In genomic region chr2:127576433-127577207, GRCh38 we compare ENCODE assay signal across 1 cellular context.
TF ChIP-seq lines count a peak whose summit lies in the region.

No MANE protein-coding gene starts in this region.

TF ChIP-seq in H1, 55 proteins besides CTCF, POLR2A, EP300 and RAD21:
- TF ChIP-seq TBP (IDR thresholded peaks at IDR 0.05; ENCODE audit: low read depth, low read length) = peak; percentile 48; the same call in 1 of the 2 replicates
- no peak for TF ChIP-seq CTBP2 (IDR thresholded peaks at IDR 0.05; ENCODE audit: borderline replicate concordance, insufficient read depth, insufficient read length, low read length)
- TF ChIP-seq EZH2 (IDR thresholded peaks at IDR 0.05; ENCODE audit: low read depth, low read length, severe bottlenecking) = no peak
- no peak for TF ChIP-seq ATF2 (IDR thresholded peaks at IDR 0.05; ENCODE audit: low read length)
- TF ChIP-seq E2F6 (IDR thresholded peaks at IDR 0.05) = peak; percentile 36; the same call in 1 of the 2 replicates
- TF ChIP-seq SAP30 (IDR thresholded peaks at IDR 0.05; ENCODE audit: insufficient read depth, insufficient replicate concordance, low read length) = no peak
- no peak for TF ChIP-seq RFX5 (IDR thresholded peaks at IDR 0.05; ENCODE audit: borderline replicate concordance, low read depth, low read length)
- TF ChIP-seq ASH2L (IDR thresholded peaks at IDR 0.05; ENCODE audit: low read length) = no peak
- TF ChIP-seq SP1 (IDR thresholded peaks at IDR 0.05; ENCODE audit: low read depth, low read length) = no peak
